ENCODE assay signal across 19 cellular contexts in the genomic region with DNA sequence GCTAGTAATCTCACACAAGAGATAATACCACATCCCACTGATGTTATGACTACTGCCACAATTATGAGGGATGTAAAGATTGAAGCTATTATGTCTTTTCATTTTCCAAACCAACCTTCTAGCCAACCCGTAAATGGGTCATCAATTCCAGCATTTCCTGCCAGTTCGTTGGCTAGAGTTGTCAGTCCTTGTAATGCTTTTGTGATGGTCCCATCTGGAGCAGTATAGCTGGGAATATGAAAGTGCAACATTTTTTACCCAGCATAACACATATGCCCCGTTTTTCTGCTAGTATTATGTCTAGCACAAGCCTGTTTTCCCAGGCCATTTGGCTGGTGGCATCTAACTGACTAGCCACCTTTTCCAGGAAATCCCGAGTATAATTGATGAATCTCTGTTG.
DNase-seq lines count a peak whose midpoint lies in the region; ATAC-seq lines count a peak whose summit lies in the region.
"Had no signal": no experiment of that assay in that cellular context is flagged by ENCODE, and none has a peak within 500 bp of the region (broad histone marks: within the 10 kb centered on the region; RNA-seq: fewer than 3 reads in every experiment).

No MANE protein-coding gene starts in this region.

- peak; percentile 56 for DNase-seq in NCI-H446 treated with DMSO at 0.1 percent for 48 hours (lab: John Stamatoyannopoulos, UW)
- peak; percentile 56 for DNase-seq in cerebellar cortex (ENCODE audit: low spot score)
- no peak for DNase-seq in NCI-H526 (lab: John Stamatoyannopoulos, UW)
- DNase-seq: 8988T; ACHN; BE2C; CD4-positive, alpha-beta memory T cell; CD4-positive, CD25-positive, alpha-beta regulatory T cell; CD8-positive, alpha-beta memory T cell; COR-L47; DMS 273 treated with DMSO at 0.1 percent for 48 hours; DMS153; DMS53; DMS79; DND-41; EL; GF-D8 had no signal

- ATAC-seq in GM21737 (IDR thresholded peaks at IDR 0.05; ENCODE audit: unreplicated experiment) (no peak), esophagus mucosa (no peak)

Comparison
In these comparisons a context has a peak if more than half of its experiments do, and no peak if none do; other contexts are left out.
1. DNase-seq: peak in NCI-H446 treated with DMSO at 0.1 percent for 48 hours (single experiment) and cerebellar cortex (single experiment); none in NCI-H526 (0 of 2).